ENCODE assay signal across 17 cellular contexts in genomic region chr20:9572690-9573089, GRCh38. TPM values are rescaled to one million over a fixed set of nuclear protein-coding genes. Genes with fewer than 3 reads are reported as not detected.
"Had no signal": no experiment of that assay in that cellular context is flagged by ENCODE, and none has a peak within 500 bp of the region (broad histone marks: within the 10 kb centered on the region; RNA-seq: fewer than 3 reads in every experiment).

No MANE protein-coding gene starts in this region.

- H3K9me3 Mint-ChIP-seq: activated CD4-positive, alpha-beta memory T cell treated with anti-CD3 and anti-CD28 coated beads for 36 hours; activated naive CD4-positive, alpha-beta T cell treated with anti-CD3 and anti-CD28 coated beads for 36 hours; activated T-helper 1 cell treated with anti-CD3 and anti-CD28 coated beads, Interleukin-12 subunit alpha, Interleukin-12 subunit beta, Interleukin-2, Interleukin-4 antibody, amounts not matched to agents 30 ng/mL and 10 ng/mL and 1 ng/mL, durations not matched to agents 14 hours and 24 hours and 36 hours had no signal

- H3K4me3 Mint-ChIP-seq: activated CD4-positive, alpha-beta memory T cell treated with anti-CD3 and anti-CD28 coated beads for 36 hours; activated naive CD4-positive, alpha-beta T cell treated with anti-CD3 and anti-CD28 coated beads for 36 hours; activated T-helper 1 cell treated with anti-CD3 and anti-CD28 coated beads, Interleukin-12 subunit alpha, Interleukin-12 subunit beta, Interleukin-2, Interleukin-4 antibody, amounts not matched to agents 30 ng/mL and 10 ng/mL and 1 ng/mL, durations not matched to agents 14 hours and 24 hours and 36 hours; stimulated activated naive B cell treated with anti-CD40 and anti-IgM and Interleukin-4, amounts not matched to agents 10 μg/mL and 1 μg/mL and 100 μg/mL, for 72 hours had no signal

- H3K27ac ChIP-seq: colonic mucosa, gastrocnemius medialis, left lung, suprapubic skin, upper lobe of left lung had no signal

- H3K4me3 ChIP-seq: colonic mucosa, gastrocnemius medialis, left lung, smooth muscle cell, suprapubic skin, upper lobe of left lung had no signal

- H3K27me3 ChIP-seq: colonic mucosa, gastrocnemius medialis, upper lobe of left lung had no signal

- H3K9me3 ChIP-seq: colonic mucosa, gastrocnemius medialis, left lung, suprapubic skin, upper lobe of left lung had no signal

- H3K4me1 ChIP-seq: colonic mucosa, gastrocnemius medialis, left lung, suprapubic skin, upper lobe of left lung had no signal

- H3K4me1 Mint-ChIP-seq: stimulated activated naive B cell treated with anti-CD40 and anti-IgM and Interleukin-4, amounts not matched to agents 10 μg/mL and 1 μg/mL and 100 μg/mL, for 72 hours had no signal

- H3K36me3 Mint-ChIP-seq: activated CD4-positive, alpha-beta memory T cell treated with anti-CD3 and anti-CD28 coated beads for 36 hours; stimulated activated naive B cell treated with anti-CD40 and anti-IgM and Interleukin-4, amounts not matched to agents 10 μg/mL and 1 μg/mL and 100 μg/mL, for 72 hours had no signal

- H3K36me3 ChIP-seq: colonic mucosa, gastrocnemius medialis, left lung, suprapubic skin, upper lobe of left lung had no signal

- H3K27ac Mint-ChIP-seq: activated CD4-positive, alpha-beta memory T cell treated with anti-CD3 and anti-CD28 coated beads for 36 hours; activated naive CD4-positive, alpha-beta T cell treated with anti-CD3 and anti-CD28 coated beads for 36 hours; activated T-helper 1 cell treated with anti-CD3 and anti-CD28 coated beads, Interleukin-12 subunit alpha, Interleukin-12 subunit beta, Interleukin-2, Interleukin-4 antibody, amounts not matched to agents 30 ng/mL and 10 ng/mL and 1 ng/mL, durations not matched to agents 14 hours and 24 hours and 36 hours; stimulated activated naive B cell treated with anti-CD40 and anti-IgM and Interleukin-4, amounts not matched to agents 10 μg/mL and 1 μg/mL and 100 μg/mL, for 72 hours had no signal

- DNase-seq: activated CD4-positive, alpha-beta memory T cell treated with anti-CD3 and anti-CD28 coated beads for 36 hours; activated CD4-positive, alpha-beta T cell treated with anti-CD3 and anti-CD28 coated beads for 1 hour; activated naive CD4-positive, alpha-beta T cell treated with anti-CD3 and anti-CD28 coated beads for 36 hours; colonic mucosa; effector CD8-positive, alpha-beta T cell; gastrocnemius medialis; islet precursor cell; left lung; mesenchymal stem cell; right cardiac atrium; stimulated activated naive B cell treated with anti-CD40 and anti-IgM and Interleukin-4, amounts not matched to agents 10 μg/mL and 1 μg/mL and 100 μg/mL, for 72 hours; T-helper 2 cell; upper lobe of left lung had no signal

RNA-seq across cellular contexts. Expression of gene LAMP5, which starts 58.3 kb away (rescaled TPM):
- total RNA-seq: activated CD4-positive, alpha-beta memory T cell treated with anti-CD3 and anti-CD28 coated beads for 36 hours; activated naive CD4-positive, alpha-beta T cell treated with anti-CD3 and anti-CD28 coated beads for 36 hours; activated T-helper 1 cell treated with anti-CD3 and anti-CD28 coated beads, Interleukin-12 subunit alpha, Interleukin-12 subunit beta, Interleukin-2, Interleukin-4 antibody, amounts not matched to agents 30 ng/mL and 10 ng/mL and 1 ng/mL, durations not matched to agents 14 hours and 24 hours and 36 hours; gastrocnemius medialis; right cardiac atrium; Right ventricle myocardium inferior had no signal
